In genomic region chr6:43774776-43775583, GRCh38 we compare ENCODE assay signal across 8 cellular contexts. TPM values are rescaled to one million over a fixed set of nuclear protein-coding genes. Genes with fewer than 3 reads are reported as not detected.
DNase-seq lines count a peak whose midpoint lies in the region; ATAC-seq, FAIRE-seq and TF ChIP-seq lines count a peak whose summit lies in the region.

No MANE protein-coding gene starts in this region.

- DNase-seq in natural killer cell (peak; percentile 35), NCI-H226 (peak; percentile 63), H1 (ENCODE audit: low read depth in 1 of 2, low spot score in 2 of 2) (peak in 1 of 2 experiments; percentile 85), mesothelial cell of epicardium (ENCODE audit: low spot score in 2 of 2, unreplicated experiment in 2 of 2) (peak; percentile 48 to 68)
- no peak for DNase-seq in natural killer cell treated with Interleukin-12 subunit alpha and Interleukin-12 subunit beta and Interleukin-15 and Interleukin-18, amount 100 ng/mL, for 72 hours (ENCODE audit: low spot score)
- peak; percentile 75 for DNase-seq in activated CD8-positive, alpha-beta T cell treated with anti-CD3 and anti-CD28 coated beads, Interleukin-2, amount 10 ng/mL, durations not matched to agents 7 days and 5 days
- DNase-seq in stimulated activated naive B cell treated with anti-CD40 and anti-IgM and Interleukin-4, amounts not matched to agents 10 μg/mL and 1 μg/mL and 100 μg/mL, for 72 hours, result peak; percentile 32

- no peak overlapping the region for H2BK120ac ChIP-seq in H1 (replicated peaks; ENCODE audit: low read depth, low read length)

- H3K36me3 Mint-ChIP-seq in natural killer cell (no peaks in the 10 kb centered on the region), mesothelial cell of epicardium (peaks cover 30% of the 10 kb centered on the region)
- H3K36me3 Mint-ChIP-seq in natural killer cell treated with Interleukin-12 subunit alpha and Interleukin-12 subunit beta and Interleukin-15 and Interleukin-18, amount 100 ng/mL, for 72 hours, result no peaks in the 10 kb centered on the region
- peaks cover 47% of the 10 kb centered on the region for H3K36me3 Mint-ChIP-seq in activated CD8-positive, alpha-beta T cell treated with anti-CD3 and anti-CD28 coated beads, Interleukin-2, amount 10 ng/mL, durations not matched to agents 7 days and 5 days (ENCODE audit: low read depth)
- H3K36me3 Mint-ChIP-seq in stimulated activated naive B cell treated with anti-CD40 and anti-IgM and Interleukin-4, amounts not matched to agents 10 μg/mL and 1 μg/mL and 100 μg/mL, for 72 hours, result peaks cover 7 to 20% of the 10 kb centered on the region in 2 donors

- no peak overlapping the region for H2BK15ac ChIP-seq in H1 (ENCODE audit: low read length)

- no peak overlapping the region for H2AK5ac ChIP-seq in H1 (ENCODE audit: low read depth, low read length)

- peaks cover 10 to 16% of the 10 kb centered on the region in 2 experiments for H4K20me1 ChIP-seq in H1 (replicated peaks in 1 of 2; ENCODE audit: control insufficient read depth in 1 of 2, insufficient read depth in 2 of 2, low read length in 2 of 2)

- no peak for FAIRE-seq in H1 (lab: Jason Lieb, UNC)

- H3K4me2 ChIP-seq in H1 (ENCODE audit: insufficient read depth in 1 of 2, low read depth in 2 of 2, low read length in 2 of 2), result peak overlapping the region; percentile 61 to 88

- H3K27ac ChIP-seq in H1 (ENCODE audit: low read depth, low read length), result peak overlapping the region; percentile 37; the same call in 1 of the 2 replicates

- H2BK5ac ChIP-seq in H1 (ENCODE audit: low read depth, low read length), result 0 out of 2 replicates have a peak overlapping the region, but pooled peaks have one; percentile 73

- peak; percentile 65 to 69 for TF ChIP-seq RAD21 in H1 (IDR thresholded peaks at IDR 0.05 in 1 of 2, conservative IDR thresholded peaks at IDR 0.05 in 1 of 2; ENCODE audit: low read depth in 2 of 2, low read length in 2 of 2)

- peak overlapping the region; percentile 66; the same call in 1 of the 2 replicates for H4K8ac ChIP-seq in H1 (ENCODE audit: extremely low read depth, insufficient read depth, low read length)

- H3K9me3 Mint-ChIP-seq in natural killer cell, result no peaks in the 10 kb centered on the region
- H3K9me3 Mint-ChIP-seq in natural killer cell treated with Interleukin-12 subunit alpha and Interleukin-12 subunit beta and Interleukin-15 and Interleukin-18, amount 100 ng/mL, for 72 hours, result no peaks in the 10 kb centered on the region
- no peaks in the 10 kb centered on the region for H3K9me3 Mint-ChIP-seq in activated CD8-positive, alpha-beta T cell treated with anti-CD3 and anti-CD28 coated beads, Interleukin-2, amount 10 ng/mL, durations not matched to agents 7 days and 5 days (ENCODE audit: insufficient read depth)
- H3K9me3 Mint-ChIP-seq in mesothelial cell of epicardium, result no peaks in the 10 kb centered on the region
- no peaks in the 10 kb centered on the region for H3K9me3 Mint-ChIP-seq in stimulated activated naive B cell treated with anti-CD40 and anti-IgM and Interleukin-4, amounts not matched to agents 10 μg/mL and 1 μg/mL and 100 μg/mL, for 72 hours

- no peak overlapping the region for H3K4ac ChIP-seq in H1 (replicated peaks; ENCODE audit: insufficient read length, low read depth, low read length)

- H3K36me3 ChIP-seq in H1 (ENCODE audit: control insufficient read depth in 2 of 4, insufficient read depth in 4 of 4, low read length in 3 of 4), result peaks cover 18 to 33% (median 32%) of the 10 kb centered on the region in 4 experiments; a peak in 7 of 8 replicates

- peak; percentile 29 to 34 (median 34) for ATAC-seq in natural killer cell
- ATAC-seq in natural killer cell treated with Interleukin-12 subunit alpha and Interleukin-12 subunit beta and Interleukin-15 and Interleukin-18, amount 100 ng/mL, for 72 hours, result no peak
- ATAC-seq in activated CD8-positive, alpha-beta T cell treated with anti-CD3 and anti-CD28 coated beads, Interleukin-2, amount 10 ng/mL, durations not matched to agents 7 days and 5 days, result no peak
- no peak for ATAC-seq in stimulated activated naive B cell treated with anti-CD40 and anti-IgM and Interleukin-4, amounts not matched to agents 10 μg/mL and 1 μg/mL and 100 μg/mL, for 72 hours (replicated peaks)
- ATAC-seq in HG03469 (IDR thresholded peaks at IDR 0.05; ENCODE audit: unreplicated experiment), result no peak

- peak overlapping the region; percentile 2 for H3K4me3 Mint-ChIP-seq in natural killer cell
- no peak overlapping the region for H3K4me3 Mint-ChIP-seq in natural killer cell treated with Interleukin-12 subunit alpha and Interleukin-12 subunit beta and Interleukin-15 and Interleukin-18, amount 100 ng/mL, for 72 hours
- H3K4me3 Mint-ChIP-seq in activated CD8-positive, alpha-beta T cell treated with anti-CD3 and anti-CD28 coated beads, Interleukin-2, amount 10 ng/mL, durations not matched to agents 7 days and 5 days, result no peak overlapping the region
- peak overlapping the region; percentile 99 for H3K4me3 Mint-ChIP-seq in mesothelial cell of epicardium
- H3K4me3 Mint-ChIP-seq in stimulated activated naive B cell treated with anti-CD40 and anti-IgM and Interleukin-4, amounts not matched to agents 10 μg/mL and 1 μg/mL and 100 μg/mL, for 72 hours, result peak overlapping the region; percentile 43 to 47

- H2BK12ac ChIP-seq in H1 (ENCODE audit: low read depth, low read length), result 0 out of 2 replicates have a peak overlapping the region, but pooled peaks have one; percentile 5

- no peak overlapping the region for H3K56ac ChIP-seq in H1 (replicated peaks; ENCODE audit: insufficient read length, low read depth, low read length)

- peaks cover 0 to 24% (median 18%) of the 10 kb centered on the region in 4 experiments; a peak in 6 of 7 replicates for H3K4me1 ChIP-seq in H1 (replicated peaks in 1 of 4; ENCODE audit: control insufficient read depth in 3 of 4, insufficient read depth in 4 of 4, low read length in 3 of 4)

- POLR2A ChIA-PET in activated CD8-positive, alpha-beta T cell treated with anti-CD3 and anti-CD28 coated beads, Interleukin-2, amount 10 ng/mL, durations not matched to agents 7 days and 5 days (lab: Charles Lee), result interaction anchor here (0.7 to 1.0 kb wide), 6 partner anchors 9 to 298 kb away, joined by 3 read pairs; partner anchors contain the start of gene GTPBP2
- POLR2A ChIA-PET in H1 (lab: Charles Lee; ENCODE audit: partially characterized antibody), result interaction anchor here (0.6 to 3.7 kb wide), 20 partner anchors 8 to 300 kb away, joined by 3 to 35 read pairs (median 3); no protein-coding TSS in a partner anchor

- no peak overlapping the region for H3K14ac ChIP-seq in H1 (ENCODE audit: insufficient read length)

- TF ChIP-seq CTCF in natural killer cell (IDR thresholded peaks at IDR 0.05) (peak; percentile 82), H1 (IDR thresholded peaks at IDR 0.05; ENCODE audit: control extremely low read depth in 1 of 3, insufficient read depth in 1 of 3, low read depth in 1 of 3, low read length in 3 of 3) (peak in 2 of 3 experiments; percentile 84 to 86; a peak in 3 of 4 replicates), mesothelial cell of epicardium (IDR thresholded peaks at IDR 0.05; ENCODE audit: unreplicated experiment) (peak; percentile 85)

- H3K9ac ChIP-seq in H1 (replicated peaks in 1 of 4; ENCODE audit: extremely low read depth in 1 of 4, low read depth in 3 of 4, low read length in 3 of 4), result peak overlapping the region in 1 of 4 experiments; percentile 25; a peak in 1 of 7 replicates

- no peak overlapping the region for H4K5ac ChIP-seq in H1 (ENCODE audit: insufficient read length, low read depth, low read length)

- TF ChIP-seq EP300 in H1 (IDR thresholded peaks at IDR 0.05; ENCODE audit: borderline replicate concordance in 1 of 2, low read depth in 2 of 2, low read length in 2 of 2), result no peak

- intact Hi-C loops in natural killer cell (cut with micrococcal nuclease), result loop anchor here (5.0 kb wide), 1 partner anchor 108 kb away; no protein-coding TSS in a partner anchor

- H3K27me3 Mint-ChIP-seq in natural killer cell (ENCODE audit: low read depth in 2 of 2) (peaks cover 7 to 24% of the 10 kb centered on the region in 2 donors), mesothelial cell of epicardium (ENCODE audit: low read depth) (no peaks in the 10 kb centered on the region)
- peaks cover 7 to 8% of the 10 kb centered on the region in 2 donors for H3K27me3 Mint-ChIP-seq in natural killer cell treated with Interleukin-12 subunit alpha and Interleukin-12 subunit beta and Interleukin-15 and Interleukin-18, amount 100 ng/mL, for 72 hours
- H3K27me3 Mint-ChIP-seq in activated CD8-positive, alpha-beta T cell treated with anti-CD3 and anti-CD28 coated beads, Interleukin-2, amount 10 ng/mL, durations not matched to agents 7 days and 5 days (ENCODE audit: low read depth), result no peaks in the 10 kb centered on the region
- peaks cover 18 to 19% of the 10 kb centered on the region in 2 donors for H3K27me3 Mint-ChIP-seq in stimulated activated naive B cell treated with anti-CD40 and anti-IgM and Interleukin-4, amounts not matched to agents 10 μg/mL and 1 μg/mL and 100 μg/mL, for 72 hours

- peaks cover 26% of the 10 kb centered on the region for H3K79me1 ChIP-seq in H1 (ENCODE audit: low read depth, low read length)

- no peak for TF ChIP-seq POLR2A in H1 (IDR thresholded peaks at IDR 0.05; ENCODE audit: control extremely low read depth in 1 of 2, low read depth in 2 of 2, low read length in 2 of 2)

- no peaks in the 10 kb centered on the region for H3K27me3 ChIP-seq in H1 (replicated peaks in 1 of 4; ENCODE audit: control insufficient read depth in 3 of 4, extremely low read depth in 1 of 4, insufficient read depth in 3 of 4, low read length in 3 of 4)

- peaks cover 3 to 71% of the 10 kb centered on the region in 2 experiments; a peak in 3 of 4 replicates for H3K79me2 ChIP-seq in H1 (ENCODE audit: control insufficient read depth in 1 of 2, insufficient read depth in 2 of 2, low read length in 2 of 2)

- peaks cover 9% of the 10 kb centered on the region for H3K23me2 ChIP-seq in H1 (ENCODE audit: low read depth, low read length)

- no peak overlapping the region for H3K27ac Mint-ChIP-seq in natural killer cell
- no peak overlapping the region for H3K27ac Mint-ChIP-seq in natural killer cell treated with Interleukin-12 subunit alpha and Interleukin-12 subunit beta and Interleukin-15 and Interleukin-18, amount 100 ng/mL, for 72 hours
- H3K27ac Mint-ChIP-seq in activated CD8-positive, alpha-beta T cell treated with anti-CD3 and anti-CD28 coated beads, Interleukin-2, amount 10 ng/mL, durations not matched to agents 7 days and 5 days, result no peak overlapping the region
- peak overlapping the region; percentile 58 for H3K27ac Mint-ChIP-seq in mesothelial cell of epicardium
- H3K27ac Mint-ChIP-seq in stimulated activated naive B cell treated with anti-CD40 and anti-IgM and Interleukin-4, amounts not matched to agents 10 μg/mL and 1 μg/mL and 100 μg/mL, for 72 hours, result no peak overlapping the region

- H3K18ac ChIP-seq in H1 (ENCODE audit: extremely low read depth, low read length), result no peak overlapping the region; the same call in 1 of the 2 replicates

- no peak overlapping the region for H2AFZ ChIP-seq in H1 (ENCODE audit: low read length)

- H3K23ac ChIP-seq in H1 (ENCODE audit: insufficient read length), result no peak overlapping the region

- CTCF ChIA-PET in activated CD8-positive, alpha-beta T cell treated with anti-CD3 and anti-CD28 coated beads, Interleukin-2, amount 10 ng/mL, durations not matched to agents 7 days and 5 days (lab: Charles Lee), result interaction anchor here (0.6 to 5.5 kb wide), 31 partner anchors 8 to 362 kb away, joined by 3 to 64 read pairs (median 5); partner anchors contain the start of genes GTPBP2 and MRPS18A
- CTCF ChIA-PET in H1 (lab: Charles Lee; ENCODE audit: partially characterized antibody), result interaction anchor here (0.7 to 7.1 kb wide), 50 partner anchors 9 to 304 kb away, joined by 3 to 78 read pairs (median 7); partner anchors contain the start of gene MRPS18A

- peak overlapping the region in 2 of 4 experiments; percentile 12 to 87; a peak in 4 of 8 replicates for H3K4me3 ChIP-seq in H1 (ENCODE audit: extremely low read depth in 1 of 4, insufficient read depth in 2 of 4, low read depth in 3 of 4, low read length in 4 of 4)

- H3K9me3 ChIP-seq in H1 (ENCODE audit: insufficient read depth in 2 of 2, low read depth in 1 of 2, low read length in 1 of 2), result no peaks in the 10 kb centered on the region

- WGBS in H1 (ENCODE audit: extremely low coverage in 1 of 2, insufficient coverage in 1 of 2, insufficient read length in 1 of 2, insufficient replicate concordance in 2 of 2, low coverage in 1 of 2, low lambda C conversion rate in 2 of 2, missing lambda C conversion rate in 1 of 2), 2 experiments, result 48% methylated on average over 17 of the region's 17 CpGs; no CpG with 5 or more reads in 1 of the 2 experiments

- no peak overlapping the region for H2BK20ac ChIP-seq in H1 (ENCODE audit: low read length)

- H4K91ac ChIP-seq in H1 (replicated peaks; ENCODE audit: insufficient read length, low read length), result peak overlapping the region; percentile 12

- peaks cover 19 to 33% of the 10 kb centered on the region in 2 donors for H3K4me1 Mint-ChIP-seq in natural killer cell
- H3K4me1 Mint-ChIP-seq in natural killer cell treated with Interleukin-12 subunit alpha and Interleukin-12 subunit beta and Interleukin-15 and Interleukin-18, amount 100 ng/mL, for 72 hours (ENCODE audit: low read depth in 2 of 2), result peaks cover 22 to 30% of the 10 kb centered on the region in 2 donors
- peaks cover 50% of the 10 kb centered on the region for H3K4me1 Mint-ChIP-seq in activated CD8-positive, alpha-beta T cell treated with anti-CD3 and anti-CD28 coated beads, Interleukin-2, amount 10 ng/mL, durations not matched to agents 7 days and 5 days (ENCODE audit: low read depth)
- peaks cover 47% of the 10 kb centered on the region for H3K4me1 Mint-ChIP-seq in mesothelial cell of epicardium
- H3K4me1 Mint-ChIP-seq in stimulated activated naive B cell treated with anti-CD40 and anti-IgM and Interleukin-4, amounts not matched to agents 10 μg/mL and 1 μg/mL and 100 μg/mL, for 72 hours, result peaks cover 30 to 58% of the 10 kb centered on the region in 2 donors

RNA-seq across cellular contexts. Expression of gene VEGFA, which starts 5.0 kb away (rescaled TPM):
- total RNA-seq in natural killer cell (10 to 100 TPM in 1 of 3 donors, 1 to 10 TPM in 2; 3.6 to 27.5 (median 3.7) TPM), mesothelial cell of epicardium (181 to 186 TPM (median 185 TPM) in 3 replicates)
- total RNA-seq in natural killer cell treated with Interleukin-12 subunit alpha and Interleukin-12 subunit beta and Interleukin-15 and Interleukin-18, amount 100 ng/mL, for 72 hours, result 10 to 100 TPM; 36.8 to 43.0 TPM
- total RNA-seq in activated CD8-positive, alpha-beta T cell treated with anti-CD3 and anti-CD28 coated beads, Interleukin-2, amount 10 ng/mL, durations not matched to agents 7 days and 5 days, result 10 to 100 TPM; 37.9 to 39.3 TPM
- total RNA-seq in H1 (2021; fragmentation: NEBNext Ultra II Directional; extraction: Animal tissue kit (Norgen Biotek cat#: 25700)), result 40.7 and 42.2 TPM in 2 replicates
- 58.5 and 78.3 TPM in 2 replicates for polyA plus RNA-seq in H1 (2011; rRNA removed)
- 91.7 TPM for polyA plus RNA-seq in H1 (2011; cell fraction: cytosol; rRNA removed)
- polyA plus RNA-seq in H1 (2011; cell fraction: nucleus; rRNA removed), result 197 TPM
- 39.9 to 45.4 TPM (median 43.0 TPM) in 4 replicates for polyA plus RNA-seq in H1 (2012, experiment 1 of 2)
- 28.1 TPM for polyA plus RNA-seq in H1 (2012, experiment 2 of 2)
- polyA plus RNA-seq in H1 (2013, experiment 1 of 2), result 33.6 TPM
- 37.0 TPM for polyA plus RNA-seq in H1 (2013, experiment 2 of 2)
- polyA minus RNA-seq in H1 (2011; rRNA and poly(A)+ RNA removed), result 167 and 198 TPM in 2 replicates
- 42.9 TPM for polyA minus RNA-seq in H1 (2011; cell fraction: cytosol; rRNA and poly(A)+ RNA removed)
- 91.6 TPM for polyA minus RNA-seq in H1 (2011; cell fraction: nucleus; rRNA and poly(A)+ RNA removed)

Comparison
In these comparisons a context has a peak if more than half of its experiments do, and no peak if none do; other contexts are left out.
1. ATAC-seq: peak in natural killer cell (3 of 3); none in natural killer cell treated with Interleukin-12 subunit alpha and Interleukin-12 subunit beta and Interleukin-15 and Interleukin-18, amount 100 ng/mL, for 72 hours (0 of 2), activated CD8-positive, alpha-beta T cell treated with anti-CD3 and anti-CD28 coated beads, Interleukin-2, amount 10 ng/mL, durations not matched to agents 7 days and 5 days (single experiment), stimulated activated naive B cell treated with anti-CD40 and anti-IgM and Interleukin-4, amounts not matched to agents 10 μg/mL and 1 μg/mL and 100 μg/mL, for 72 hours (0 of 2) and HG03469 (single experiment).
2. H3K4me3 Mint-ChIP-seq: peak in natural killer cell (single experiment), mesothelial cell of epicardium (single experiment) and stimulated activated naive B cell treated with anti-CD40 and anti-IgM and Interleukin-4, amounts not matched to agents 10 μg/mL and 1 μg/mL and 100 μg/mL, for 72 hours (2 of 2); none in natural killer cell treated with Interleukin-12 subunit alpha and Interleukin-12 subunit beta and Interleukin-15 and Interleukin-18, amount 100 ng/mL, for 72 hours (single experiment) and activated CD8-positive, alpha-beta T cell treated with anti-CD3 and anti-CD28 coated beads, Interleukin-2, amount 10 ng/mL, durations not matched to agents 7 days and 5 days (single experiment).
3. Peak in every context shown above with its lines, with median percentiles within 50 percentile points of each other: CTCF ChIP-seq.